In the genomic region with DNA sequence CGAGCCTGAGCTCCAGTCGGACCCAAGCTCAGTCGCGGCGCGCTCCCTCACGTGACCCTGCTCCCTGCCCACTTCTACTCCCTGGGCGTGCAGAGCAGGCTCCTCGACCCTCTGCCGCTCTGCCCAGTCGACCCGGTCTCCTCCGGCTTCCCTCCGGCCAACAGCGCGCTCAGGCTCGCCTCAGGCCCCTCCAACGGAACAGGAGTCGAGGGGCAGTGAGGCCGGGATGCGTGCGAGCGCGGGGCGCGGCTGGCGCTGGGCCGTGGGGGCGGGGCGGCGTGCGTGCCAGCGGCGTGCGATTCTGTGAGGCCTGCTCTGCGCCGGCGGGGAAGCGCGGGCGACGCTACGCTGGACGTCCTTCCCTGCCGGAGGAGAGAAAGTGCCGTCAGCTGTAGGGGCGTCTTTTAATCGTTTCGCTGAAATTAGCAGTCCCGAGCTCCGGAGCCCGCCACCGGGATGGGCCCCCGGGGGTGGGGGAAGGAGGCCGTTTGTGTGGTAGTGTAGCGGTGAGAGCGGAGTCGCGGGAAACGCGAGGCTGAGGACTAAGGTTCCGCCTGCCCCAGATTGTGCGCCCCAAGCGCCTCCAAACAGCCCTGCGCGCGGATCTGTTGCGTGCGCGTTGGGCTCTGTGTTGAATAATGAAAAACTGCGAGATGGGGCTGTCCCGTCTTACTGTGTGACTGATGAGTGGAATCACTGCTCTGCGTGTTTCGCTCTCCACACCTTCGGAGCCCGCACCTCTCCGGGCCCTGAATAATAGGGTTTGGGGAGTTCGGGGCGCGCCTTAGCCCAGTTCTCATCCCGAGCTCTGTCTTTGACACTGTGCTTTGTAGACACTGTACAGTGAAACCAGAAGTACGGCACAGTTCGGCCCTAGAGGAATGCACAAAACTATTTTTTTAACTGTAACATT, we compare ENCODE assay signal across 1 cellular context.
A peak's percentile ranks its signal among the peaks of the same experiment; 100 is the strongest.
TF ChIP-seq lines count a peak whose summit lies in the region.

A gene with protein sequence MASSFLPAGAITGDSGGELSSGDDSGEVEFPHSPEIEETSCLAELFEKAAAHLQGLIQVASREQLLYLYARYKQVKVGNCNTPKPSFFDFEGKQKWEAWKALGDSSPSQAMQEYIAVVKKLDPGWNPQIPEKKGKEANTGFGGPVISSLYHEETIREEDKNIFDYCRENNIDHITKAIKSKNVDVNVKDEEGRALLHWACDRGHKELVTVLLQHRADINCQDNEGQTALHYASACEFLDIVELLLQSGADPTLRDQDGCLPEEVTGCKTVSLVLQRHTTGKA (minus strand): TSS at position 217 of the 913 bp plus-strand sequence. CDS start 311 bp downstream, outside the sequence.

TF ChIP-seq in HepG2, 621 proteins besides CTCF, POLR2A, EP300 and RAD21 (continued from another document and continues in another):
- peak; percentile 96; the same call in 1 of the 2 replicates for TF ChIP-seq DZIP1 (CRISPR knock-in tag; IDR thresholded peaks at IDR 0.05)
- no peak for TF ChIP-seq MBNL3 (CRISPR knock-in tag; conservative IDR thresholded peaks at IDR 0.05)
- no peak for TF ChIP-seq TCF7 (IDR thresholded peaks at IDR 0.05; ENCODE audit: low read depth)
- TF ChIP-seq ZNF790 (CRISPR knock-in tag; IDR thresholded peaks at IDR 0.05; ENCODE audit: borderline replicate concordance), result peak; percentile 83; the same call in 1 of the 2 replicates
- TF ChIP-seq ZNF207 (IDR thresholded peaks at IDR 0.05; ENCODE audit: borderline replicate concordance), result no peak
- peak; percentile 91 for TF ChIP-seq ZHX1 (CRISPR knock-in tag; IDR thresholded peaks at IDR 0.05; ENCODE audit: low read depth)
- peak; percentile 94 for TF ChIP-seq ZNF543 (CRISPR knock-in tag; IDR thresholded peaks at IDR 0.05)
- no peak for TF ChIP-seq ZNF350 (CRISPR knock-in tag; IDR thresholded peaks at IDR 0.05; ENCODE audit: borderline replicate concordance, low read depth)
- TF ChIP-seq REPIN1 (CRISPR knock-in tag; IDR thresholded peaks at IDR 0.05; ENCODE audit: borderline replicate concordance, low read depth), result peak; percentile 92
- TF ChIP-seq RXRB (CRISPR knock-in tag; IDR thresholded peaks at IDR 0.05; ENCODE audit: borderline replicate concordance), result no peak
- peak; percentile 41; the same call in 1 of the 2 replicates for TF ChIP-seq PITX1 (CRISPR knock-in tag; IDR thresholded peaks at IDR 0.05)
- peak; percentile 84 for TF ChIP-seq THAP11 (CRISPR knock-in tag; IDR thresholded peaks at IDR 0.05)
- peak; percentile 95 for TF ChIP-seq HOXA9 (CRISPR knock-in tag; IDR thresholded peaks at IDR 0.05; ENCODE audit: borderline replicate concordance)
- peak; percentile 49; the same call in 1 of the 2 replicates for TF ChIP-seq FOXK1 (CRISPR knock-in tag; IDR thresholded peaks at IDR 0.05; ENCODE audit: borderline replicate concordance, low read depth)
- TF ChIP-seq SOX6 (IDR thresholded peaks at IDR 0.05), result no peak
- TF ChIP-seq SOX6 (CRISPR knock-in tag; IDR thresholded peaks at IDR 0.05), result 0 out of 2 replicates have a peak, but pooled peaks have one; percentile 1
- no peak for TF ChIP-seq ARNTL (CRISPR knock-in tag; IDR thresholded peaks at IDR 0.05)
- TF ChIP-seq HIC2 (CRISPR knock-in tag; IDR thresholded peaks at IDR 0.05; ENCODE audit: low read depth), result peak; percentile 59; the same call in 1 of the 2 replicates
- TF ChIP-seq RBFOX2 (IDR thresholded peaks at IDR 0.05; ENCODE audit: low read depth, low read length), result peak; percentile 98
- TF ChIP-seq, protein P1, sequence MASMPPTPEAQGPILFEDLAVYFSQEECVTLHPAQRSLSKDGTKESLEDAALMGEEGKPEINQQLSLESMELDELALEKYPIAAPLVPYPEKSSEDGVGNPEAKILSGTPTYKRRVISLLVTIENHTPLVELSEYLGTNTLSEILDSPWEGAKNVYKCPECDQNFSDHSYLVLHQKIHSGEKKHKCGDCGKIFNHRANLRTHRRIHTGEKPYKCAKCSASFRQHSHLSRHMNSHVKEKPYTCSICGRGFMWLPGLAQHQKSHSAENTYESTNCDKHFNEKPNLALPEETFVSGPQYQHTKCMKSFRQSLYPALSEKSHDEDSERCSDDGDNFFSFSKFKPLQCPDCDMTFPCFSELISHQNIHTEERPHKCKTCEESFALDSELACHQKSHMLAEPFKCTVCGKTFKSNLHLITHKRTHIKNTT (CRISPR knock-in tag; IDR thresholded peaks at IDR 0.05), result no peak
- peak; percentile 80 for TF ChIP-seq SP4 (CRISPR knock-in tag; IDR thresholded peaks at IDR 0.05)
- peak; percentile 97 for TF ChIP-seq ZNF235 (CRISPR knock-in tag; IDR thresholded peaks at IDR 0.05; ENCODE audit: borderline replicate concordance)
- TF ChIP-seq RFX5 (IDR thresholded peaks at IDR 0.05; ENCODE audit: low read depth, low read length), result no peak
- TF ChIP-seq TBX2 (CRISPR knock-in tag; IDR thresholded peaks at IDR 0.05; ENCODE audit: borderline replicate concordance), result peak; percentile 80; the same call in 1 of the 2 replicates
- no peak; the same call in 1 of the 2 replicates for TF ChIP-seq THRA (CRISPR knock-in tag; IDR thresholded peaks at IDR 0.05; ENCODE audit: borderline replicate concordance)
- no peak; the same call in 1 of the 2 replicates for TF ChIP-seq ZNF782 (CRISPR knock-in tag; IDR thresholded peaks at IDR 0.05; ENCODE audit: borderline replicate concordance)
- no peak for TF ChIP-seq RFXANK (CRISPR knock-in tag; IDR thresholded peaks at IDR 0.05)
- no peak for TF ChIP-seq MAFK (conservative IDR thresholded peaks at IDR 0.05 in 1 of 2, IDR thresholded peaks at IDR 0.05 in 1 of 2; ENCODE audit: low read length in 2 of 2)
- no peak for TF ChIP-seq GTF2F1 (IDR thresholded peaks at IDR 0.05; ENCODE audit: low read length)
- TF ChIP-seq TOE1 (CRISPR knock-in tag; IDR thresholded peaks at IDR 0.05), result no peak
- TF ChIP-seq ZNF891 (CRISPR knock-in tag; IDR thresholded peaks at IDR 0.05), result peak; percentile 68
- TF ChIP-seq SUZ12 (IDR thresholded peaks at IDR 0.05; ENCODE audit: low read depth, low read length), result no peak
- peak; percentile 54 for TF ChIP-seq ARHGAP35 (CRISPR knock-in tag; IDR thresholded peaks at IDR 0.05; ENCODE audit: borderline replicate concordance)
- peak; percentile 100 for TF ChIP-seq ZNF451 (CRISPR knock-in tag; IDR thresholded peaks at IDR 0.05)
- no peak for TF ChIP-seq ZBTB33 (CRISPR knock-in tag; IDR thresholded peaks at IDR 0.05)
- TF ChIP-seq MXD1 (CRISPR knock-in tag; IDR thresholded peaks at IDR 0.05), result peak; percentile 89
- TF ChIP-seq TMF1 (CRISPR knock-in tag; IDR thresholded peaks at IDR 0.05; ENCODE audit: low read depth), result peak; percentile 96
- TF ChIP-seq, protein P2, sequence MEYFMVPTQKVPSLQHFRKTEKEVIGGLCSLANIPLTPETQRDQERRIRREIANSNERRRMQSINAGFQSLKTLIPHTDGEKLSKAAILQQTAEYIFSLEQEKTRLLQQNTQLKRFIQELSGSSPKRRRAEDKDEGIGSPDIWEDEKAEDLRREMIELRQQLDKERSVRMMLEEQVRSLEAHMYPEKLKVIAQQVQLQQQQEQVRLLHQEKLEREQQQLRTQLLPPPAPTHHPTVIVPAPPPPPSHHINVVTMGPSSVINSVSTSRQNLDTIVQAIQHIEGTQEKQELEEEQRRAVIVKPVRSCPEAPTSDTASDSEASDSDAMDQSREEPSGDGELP (IDR thresholded peaks at IDR 0.05; ENCODE audit: borderline replicate concordance, low read depth), result peak; percentile 44; the same call in 1 of the 2 replicates
- TF ChIP-seq JDP2 (CRISPR knock-in tag; IDR thresholded peaks at IDR 0.05; ENCODE audit: borderline replicate concordance), result peak; percentile 90
- TF ChIP-seq NAIF1 (CRISPR knock-in tag; IDR thresholded peaks at IDR 0.05; ENCODE audit: borderline replicate concordance), result peak; percentile 85
- peak; percentile 94 for TF ChIP-seq ZSCAN29 (CRISPR knock-in tag; conservative IDR thresholded peaks at IDR 0.05)
- TF ChIP-seq PRMT3 (CRISPR knock-in tag; IDR thresholded peaks at IDR 0.05; ENCODE audit: borderline replicate concordance, low read depth), result no peak; the same call in 1 of the 2 replicates
